ENCODE assay signal across 9 cellular contexts in genomic region chr5:132418876-132419275, GRCh38. TPM values are rescaled to one million over a fixed set of nuclear protein-coding genes. Genes with fewer than 3 reads are reported as not detected.
DNase-seq lines count a peak whose midpoint lies in the region; ATAC-seq, FAIRE-seq and TF ChIP-seq lines count a peak whose summit lies in the region.
"Had no signal": no experiment of that assay in that cellular context is flagged by ENCODE, and none has a peak within 500 bp of the region (broad histone marks: within the 10 kb centered on the region; RNA-seq: fewer than 3 reads in every experiment).

No MANE protein-coding gene starts in this region.

- dilution Hi-C loops in keratinocyte (cut with MboI; ENCODE audit: extremely low pct_ligation_motif_present, low sequenced_read_pairs): no loop called here

- H3K27ac ChIP-seq in keratinocyte (ENCODE audit: control insufficient read depth, insufficient read depth, low read length) (peak overlapping the region; percentile 13), subcutaneous abdominal adipose tissue (ENCODE audit: low read depth, low read length) (peak overlapping the region; percentile 99)

- H3K27ac Mint-ChIP-seq in activated B cell treated with CpG ODN at 0.5 μM for 24 hours: peak overlapping the region; percentile 90
- H3K27ac Mint-ChIP-seq in nephron progenitor cell: no peak overlapping the region

- no peaks in the 10 kb centered on the region for H3K9me3 ChIP-seq in keratinocyte (ENCODE audit: control insufficient read depth, low read depth, low read length)
- H3K9me3 ChIP-seq in subcutaneous abdominal adipose tissue (ENCODE audit: control insufficient read depth in 5 of 5, low read length in 5 of 5): no peaks in the 10 kb centered on the region

- H3K9ac ChIP-seq in keratinocyte (ENCODE audit: control insufficient read depth, extremely low read depth, insufficient read depth, low read length) (peak overlapping the region; percentile 13), subcutaneous abdominal adipose tissue (ENCODE audit: low read length in 5 of 5) (peak overlapping the region in 3 of 5 donors; percentile 22 to 63 (median 57))

- H3K4me1 Mint-ChIP-seq in activated T-cell treated with anti-CD3 and anti-CD28 coated beads, Interleukin-2, amount 50 U/mL, for 4 hours (ENCODE audit: low read depth): peaks cover 94% of the 10 kb centered on the region
- peaks cover 96% of the 10 kb centered on the region for H3K4me1 Mint-ChIP-seq in activated B cell treated with CpG ODN at 0.5 μM for 24 hours
- peaks cover 20% of the 10 kb centered on the region for H3K4me1 Mint-ChIP-seq in nephron progenitor cell

- no peak for FAIRE-seq in keratinocyte (lab: Jason Lieb, UNC)
- FAIRE-seq: colon had no signal

- POLR2A ChIA-PET in activated B cell treated with CpG ODN at 0.5 μM for 24 hours (lab: Charles Lee): interaction anchor here (0.6 to 7.9 kb wide), 6 partner anchors 8 to 77 kb away, joined by 3 to 246 read pairs (median 4); partner anchors contain the start of gene IRF1

- no peak for TF ChIP-seq CTCF in activated B cell treated with CpG ODN at 0.5 μM for 24 hours (IDR thresholded peaks at IDR 0.05)
- no peak for TF ChIP-seq CTCF in keratinocyte (optimal IDR thresholded peaks at IDR 0.05 in 1 of 3, IDR thresholded peaks at IDR 0.05 in 1 of 3, conservative IDR thresholded peaks at IDR 0.05 in 1 of 3; ENCODE audit: extremely low read depth in 1 of 3, insufficient read depth in 2 of 3, low read length in 3 of 3)
- TF ChIP-seq CTCF in nephron progenitor cell (IDR thresholded peaks at IDR 0.05): no peak

- no peaks in the 10 kb centered on the region for H3K9me3 Mint-ChIP-seq in activated T-cell treated with anti-CD3 and anti-CD28 coated beads, Interleukin-2, amount 50 U/mL, for 4 hours
- H3K9me3 Mint-ChIP-seq in activated B cell treated with CpG ODN at 0.5 μM for 24 hours (no peaks in the 10 kb centered on the region), nephron progenitor cell (no peaks in the 10 kb centered on the region)

- H3K4me3 ChIP-seq in keratinocyte (ENCODE audit: control insufficient read depth in 2 of 3, extremely low read depth in 1 of 3, insufficient read depth in 2 of 3, low read depth in 1 of 3, low read length in 3 of 3) (no peak overlapping the region), subcutaneous abdominal adipose tissue (ENCODE audit: low read depth in 1 of 5, low read length in 5 of 5) (no peak overlapping the region)

- peaks cover 33% of the 10 kb centered on the region for H3K36me3 Mint-ChIP-seq in activated T-cell treated with anti-CD3 and anti-CD28 coated beads, Interleukin-2, amount 50 U/mL, for 4 hours (ENCODE audit: insufficient read depth)
- H3K36me3 Mint-ChIP-seq in activated B cell treated with CpG ODN at 0.5 μM for 24 hours (ENCODE audit: low read depth): peaks cover 24% of the 10 kb centered on the region
- no peaks in the 10 kb centered on the region for H3K36me3 Mint-ChIP-seq in nephron progenitor cell (ENCODE audit: low read depth)

- ATAC-seq in activated T-cell treated with anti-CD3 and anti-CD28 coated beads, Interleukin-2, amount 50 U/mL, for 4 hours: no peak
- no peak for ATAC-seq in activated B cell treated with CpG ODN at 0.5 μM for 24 hours (ENCODE audit: low read depth)

- H3K4me2 ChIP-seq in keratinocyte (ENCODE audit: control insufficient read depth, extremely low read depth, insufficient read depth, low read depth, low read length): no peak overlapping the region

- H3K9me1 ChIP-seq in keratinocyte (ENCODE audit: control insufficient read depth, extremely low read depth, insufficient read depth, low read length): no peaks in the 10 kb centered on the region

- CTCF ChIA-PET in activated B cell treated with CpG ODN at 0.5 μM for 24 hours (lab: Charles Lee): interaction anchor here (1.0 to 3.1 kb wide), 2 partner anchors 71 to 77 kb away, joined by 3 to 22 read pairs; partner anchors contain the start of gene IRF1

- H3K36me3 ChIP-seq in keratinocyte (ENCODE audit: control insufficient read depth in 2 of 2, extremely low read depth in 1 of 2, insufficient read depth in 2 of 2, low read length in 2 of 2): no peaks in the 10 kb centered on the region
- H3K36me3 ChIP-seq in subcutaneous abdominal adipose tissue (ENCODE audit: control insufficient read depth in 5 of 5, insufficient read depth in 5 of 5, low read length in 5 of 5): peaks cover 0 to 18% (median 4%) of the 10 kb centered on the region in 5 donors

- H3K4me3 Mint-ChIP-seq in activated T-cell treated with anti-CD3 and anti-CD28 coated beads, Interleukin-2, amount 50 U/mL, for 4 hours: peak overlapping the region; percentile 66
- H3K4me3 Mint-ChIP-seq in activated B cell treated with CpG ODN at 0.5 μM for 24 hours (no peak overlapping the region), nephron progenitor cell (no peak overlapping the region)

- intact Hi-C loops in activated B cell treated with CpG ODN at 0.5 μM for 24 hours (cut with micrococcal nuclease): loop anchor here (1.0 kb wide), 4 partner anchors 8 to 82 kb away; partner anchors contain the start of gene IRF1

- H3K79me2 ChIP-seq in keratinocyte (ENCODE audit: control insufficient read depth, insufficient read depth, low read length): no peaks in the 10 kb centered on the region

- H2AFZ ChIP-seq in keratinocyte (ENCODE audit: control insufficient read depth, low read length): no peak overlapping the region

- no peaks in the 10 kb centered on the region for H3K27me3 Mint-ChIP-seq in activated T-cell treated with anti-CD3 and anti-CD28 coated beads, Interleukin-2, amount 50 U/mL, for 4 hours (ENCODE audit: low read depth)
- no peaks in the 10 kb centered on the region for H3K27me3 Mint-ChIP-seq in activated B cell treated with CpG ODN at 0.5 μM for 24 hours
- H3K27me3 Mint-ChIP-seq in nephron progenitor cell (ENCODE audit: low read depth, poor library complexity): peaks cover 10% of the 10 kb centered on the region

- H3K4me1 ChIP-seq in keratinocyte (ENCODE audit: control insufficient read depth, extremely low read depth, insufficient read depth, low read length): peaks cover 69% of the 10 kb centered on the region
- H3K4me1 ChIP-seq in subcutaneous abdominal adipose tissue (ENCODE audit: control insufficient read depth in 5 of 5, insufficient read depth in 5 of 5, low read length in 5 of 5): peaks cover 28 to 97% (median 91%) of the 10 kb centered on the region in 5 donors

- H3K27me3 ChIP-seq in keratinocyte (ENCODE audit: control insufficient read depth, extremely low read depth, insufficient read depth, low read length): no peaks in the 10 kb centered on the region
- H3K27me3 ChIP-seq in subcutaneous abdominal adipose tissue (ENCODE audit: control insufficient read depth in 5 of 5, insufficient read depth in 4 of 5, low read length in 5 of 5): no peaks in the 10 kb centered on the region

- no peak for DNase-seq in activated T-cell treated with anti-CD3 and anti-CD28 coated beads, Interleukin-2, amount 50 U/mL, for 4 hours
- DNase-seq in activated T-cell treated with anti-CD3 and anti-CD28 coated beads, Interleukin-2, amount 50 U/mL, for 48 hours: no peak
- DNase-seq in activated B cell treated with CpG ODN at 0.5 μM for 24 hours (no peak), keratinocyte (ENCODE audit: low read depth, low spot score) (no peak), nephron progenitor cell (no peak), NCI-H128 (lab: John Stamatoyannopoulos, UW; ENCODE audit: unreplicated experiment) (no peak)
- DNase-seq in stimulated activated CD4-positive, alpha-beta T cell treated with anti-CD3 and anti-CD28 coated beads, Interleukin-4, amount 100 ng/mL, for 24 hours: no peak

- no peaks in the 10 kb centered on the region for H4K20me1 ChIP-seq in keratinocyte (ENCODE audit: control insufficient read depth, extremely low read depth, insufficient read depth, low read length)

RNA-seq across cellular contexts. Expression of gene SLC22A5, which starts 49.4 kb away (rescaled TPM):
- 1 to 10 TPM; 4.4 to 6.3 (median 5.7) TPM for total RNA-seq in activated T-cell treated with anti-CD3 and anti-CD28 coated beads, Interleukin-2, amount 50 U/mL, for 4 hours
- total RNA-seq in activated B cell treated with CpG ODN at 0.5 μM for 24 hours: 5.4 and 6.6 TPM in 2 replicates
- 14.8 to 23.0 TPM (median 21.5 TPM) in 3 replicates for polyA plus RNA-seq in keratinocyte
- polyA plus RNA-seq in keratinocyte (2011; ENCODE audit: low read depth): 2.4 TPM
- polyA plus RNA-seq in keratinocyte (2011; cell fraction: cytosol; rRNA removed): 9.5 and 17.4 TPM in 2 replicates
- polyA plus RNA-seq in keratinocyte (2011; cell fraction: nucleus; rRNA removed): 56.3 and 66.2 TPM in 2 replicates
- polyA plus RNA-seq in keratinocyte (2012; ENCODE audit: low replicate concordance): 7.7 and 9.6 TPM in 2 replicates
- 43.5 to 54.4 TPM (median 46.9 TPM) in 3 replicates for polyA minus RNA-seq in keratinocyte
- 18.8 TPM for polyA minus RNA-seq in keratinocyte (2011; cell fraction: cytosol; rRNA and poly(A)+ RNA removed)
- polyA minus RNA-seq in keratinocyte (2011; cell fraction: nucleus; rRNA and poly(A)+ RNA removed): 29.9 and 37.5 TPM in 2 replicates
